8 cellular contexts compared by ENCODE assay signal in the genomic region with DNA sequence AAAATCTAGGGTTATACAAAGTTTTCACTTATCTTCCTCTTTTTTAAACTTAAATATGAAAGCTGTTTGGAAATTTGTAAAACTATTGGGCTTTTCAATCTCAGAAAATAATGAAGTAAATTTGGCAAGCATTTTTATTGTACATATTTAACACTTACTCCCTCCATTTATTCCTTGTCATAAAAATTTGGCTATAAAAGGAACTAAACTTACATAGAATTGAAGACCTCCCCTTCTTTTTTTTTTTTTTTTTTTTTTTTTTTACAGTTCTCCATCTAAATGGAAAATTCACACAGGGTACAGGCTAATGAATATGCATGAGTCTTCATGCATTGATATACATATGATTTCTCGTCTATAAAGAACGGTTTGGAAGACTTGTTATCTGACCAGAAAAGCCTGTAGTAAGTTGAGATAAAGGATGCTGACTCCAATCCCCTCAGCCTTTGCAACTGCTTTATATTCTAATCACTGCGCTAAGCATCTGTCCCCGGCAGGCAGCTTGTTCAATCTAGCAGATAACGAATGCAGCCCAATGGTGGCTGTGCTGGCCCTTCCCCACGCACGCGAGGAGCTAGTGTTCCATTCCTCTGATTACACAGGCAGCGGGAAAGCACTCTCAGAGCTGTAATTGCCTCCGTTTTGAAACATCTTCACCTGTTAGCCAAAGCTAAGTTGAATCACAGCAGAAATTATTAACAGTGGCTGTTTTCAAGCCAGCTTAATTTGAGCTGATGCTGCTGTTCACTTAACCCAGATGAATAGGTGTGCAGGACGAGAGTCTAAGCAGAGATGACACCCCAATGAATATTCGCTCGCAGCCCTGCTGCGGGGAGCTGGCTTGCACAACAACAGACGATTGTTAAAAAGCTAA.
DNase-seq lines count a peak whose midpoint lies in the region; ATAC-seq lines count a peak whose summit lies in the region.

No MANE protein-coding gene starts in this region.

- H3K27me3 ChIP-seq in HAP-1 (ENCODE audit: low read depth) (no peaks in the 10 kb centered on the region), right cardiac atrium (ENCODE audit: control insufficient read depth, insufficient read depth) (no peaks in the 10 kb centered on the region), skeletal muscle tissue (ENCODE audit: control insufficient read depth in 3 of 3, insufficient read depth in 3 of 3, low read length in 3 of 3) (no peaks in the 10 kb centered on the region)

- no peaks in the 10 kb centered on the region for H3K36me3 Mint-ChIP-seq in activated T-cell treated with anti-CD3 and anti-CD28 coated beads, Interleukin-2, amount 50 U/mL, for 72 hours (ENCODE audit: insufficient read depth in 2 of 2)

- H3K27me3 Mint-ChIP-seq in activated T-cell treated with anti-CD3 and anti-CD28 coated beads, Interleukin-2, amount 50 U/mL, for 72 hours (ENCODE audit: low read depth), result peaks cover 5% of the 10 kb centered on the region

- H3K4me1 ChIP-seq in HAP-1, result peaks cover 39% of the 10 kb centered on the region
- peaks cover 3% of the 10 kb centered on the region for H3K4me1 ChIP-seq in right cardiac atrium (ENCODE audit: control insufficient read depth, insufficient read depth, low read length)
- peaks cover 12 to 21% (median 17%) of the 10 kb centered on the region in 3 donors for H3K4me1 ChIP-seq in skeletal muscle tissue (ENCODE audit: control insufficient read depth in 3 of 3, insufficient read depth in 3 of 3, low read length in 3 of 3)

- intact Hi-C loops in right cardiac atrium (cut with DNase I), result no loop called here

- H3K36me3 ChIP-seq in HAP-1 (replicated peaks) (no peaks in the 10 kb centered on the region), skeletal muscle tissue (ENCODE audit: control insufficient read depth in 3 of 3, insufficient read depth in 3 of 3, low read length in 3 of 3) (no peaks in the 10 kb centered on the region)

- H3K4me1 Mint-ChIP-seq in activated T-cell treated with anti-CD3 and anti-CD28 coated beads, Interleukin-2, amount 50 U/mL, for 72 hours (ENCODE audit: low read depth), result no peaks in the 10 kb centered on the region

- peak; percentile 41 to 59 for ATAC-seq in right cardiac atrium
- ATAC-seq in activated T-cell treated with anti-CD3 and anti-CD28 coated beads, Interleukin-2, amount 50 U/mL, for 72 hours (replicated peaks in 1 of 2), result no peak

- in situ Hi-C loops in HAP-1 (cut with MboI; ENCODE audit: low sequenced_read_pairs), result no loop called here

- H3K9ac ChIP-seq in skeletal muscle tissue (ENCODE audit: low read depth in 1 of 3, low read length in 3 of 3), result peak overlapping the region in 2 of 3 donors; percentile 18 to 27

- DNase-seq in AG20443 (ENCODE audit: low spot score) (peak; percentile 29), HAP-1 (ENCODE audit: low spot score in 2 of 2) (peak; percentile 29 to 50), SHP77 treated with DMSO at 0.1 percent for 48 hours (lab: John Stamatoyannopoulos, UW) (peak; percentile 53), right cardiac atrium (peak; percentile 35 to 70 (median 53)), activated T-cell treated with anti-CD3 and anti-CD28 coated beads for 4 hours (no peak)
- DNase-seq in activated naive CD4-positive, alpha-beta T cell treated with Interleukin-2 at 50 U/mL for 16 hours, result no peak
- no peak for DNase-seq in activated T-cell treated with anti-CD3 and anti-CD28 coated beads, Interleukin-2, amount 50 U/mL, for 72 hours

- H3K9me3 ChIP-seq in HAP-1 (no peaks in the 10 kb centered on the region), right cardiac atrium (ENCODE audit: control insufficient read depth, low read length) (no peaks in the 10 kb centered on the region), skeletal muscle tissue (ENCODE audit: control insufficient read depth in 3 of 3, low read length in 3 of 3) (no peaks in the 10 kb centered on the region)

- WGBS in right cardiac atrium, result 21% methylated on average over 15 of the region's 15 CpGs

- H3K27ac ChIP-seq in right cardiac atrium (ENCODE audit: low read length) (peak overlapping the region; percentile 2), skeletal muscle tissue (ENCODE audit: low read depth, low read length) (no peak overlapping the region)

- H3K27ac Mint-ChIP-seq in activated T-cell treated with anti-CD3 and anti-CD28 coated beads, Interleukin-2, amount 50 U/mL, for 72 hours, result no peak overlapping the region

- H3K4me3 ChIP-seq in HAP-1 (no peak overlapping the region), right cardiac atrium (ENCODE audit: low read length) (peak overlapping the region; percentile 46), skeletal muscle tissue (ENCODE audit: low read length in 3 of 3) (peak overlapping the region; percentile 45 to 57 (median 47))

- H3K9me3 Mint-ChIP-seq in activated T-cell treated with anti-CD3 and anti-CD28 coated beads, Interleukin-2, amount 50 U/mL, for 72 hours, result no peaks in the 10 kb centered on the region

- H3K4me3 Mint-ChIP-seq in activated T-cell treated with anti-CD3 and anti-CD28 coated beads, Interleukin-2, amount 50 U/mL, for 72 hours, result peak overlapping the region in 1 of 2 donors; percentile 46

Comparison
In these comparisons a context has a peak if more than half of its experiments do, and no peak if none do; other contexts are left out.
1. DNase-seq: peak in AG20443 (single experiment), HAP-1 (2 of 2), SHP77 treated with DMSO at 0.1 percent for 48 hours (single experiment) and right cardiac atrium (3 of 3); none in activated naive CD4-positive, alpha-beta T cell treated with Interleukin-2 at 50 U/mL for 16 hours (single experiment), activated T-cell treated with anti-CD3 and anti-CD28 coated beads for 4 hours (single experiment) and activated T-cell treated with anti-CD3 and anti-CD28 coated beads, Interleukin-2, amount 50 U/mL, for 72 hours (0 of 2).
2. ATAC-seq: peak in right cardiac atrium (2 of 2); none in activated T-cell treated with anti-CD3 and anti-CD28 coated beads, Interleukin-2, amount 50 U/mL, for 72 hours (0 of 2).